In the genomic region with DNA sequence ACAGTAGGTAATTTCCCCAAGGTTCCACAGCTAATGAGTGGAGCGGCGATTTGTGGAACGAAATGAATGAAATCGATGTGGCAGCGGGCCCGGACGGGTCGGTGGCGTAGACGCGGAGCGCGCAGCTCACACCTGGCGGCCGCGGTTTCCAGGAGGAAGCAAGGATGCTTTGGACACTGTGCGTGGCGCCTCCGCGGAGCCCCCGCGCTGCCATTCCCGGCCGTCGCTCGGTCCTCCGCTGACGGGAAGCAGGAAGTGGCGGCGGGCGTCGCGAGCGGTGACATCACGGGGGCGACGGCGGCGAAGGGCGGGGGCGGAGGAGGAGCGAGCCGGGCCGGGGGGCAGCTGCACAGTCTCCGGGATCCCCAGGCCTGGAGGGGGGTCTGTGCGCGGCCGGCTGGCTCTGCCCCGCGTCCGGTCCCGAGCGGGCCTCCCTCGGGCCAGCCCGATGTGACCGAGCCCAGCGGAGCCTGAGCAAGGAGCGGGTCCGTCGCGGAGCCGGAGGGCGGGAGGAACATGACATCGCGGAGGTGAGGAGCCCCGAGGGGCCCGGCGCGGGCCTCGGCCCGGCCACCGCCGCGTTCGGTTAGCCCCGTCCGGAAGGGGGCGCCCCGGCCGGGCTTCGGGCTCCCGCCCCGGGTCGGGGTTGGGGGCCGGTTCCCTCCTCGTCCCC, we compare ENCODE assay signal across 8 cellular contexts. TPM values are rescaled to one million over a fixed set of nuclear protein-coding genes. Genes with fewer than 3 reads are reported as not detected.
DNase-seq lines count a peak whose midpoint lies in the region; ATAC-seq and TF ChIP-seq lines count a peak whose summit lies in the region.

A gene (plus strand): TSS at position 352 of the 673 bp plus-strand sequence. CDS start 165 bp downstream, at position 517.

- WGBS in heart left ventricle, 4 donors: 0 to 1% (median 0%) methylated on average over 19 to 86 of the region's 86 CpGs
- 0 to 2% methylated on average over 11 to 59 of the region's 86 CpGs for WGBS in upper lobe of left lung, 2 donors

- CTCF ChIA-PET in T-cell (lab: Charles Lee): interaction anchor here (0.6 kb wide), 3 partner anchors 32 to 1546 kb away, joined by 3 to 4 read pairs (median 3); no protein-coding TSS in a partner anchor

- no peaks in the 10 kb centered on the region for H3K9me3 Mint-ChIP-seq in T-cell

- no peaks in the 10 kb centered on the region for H3K36me3 Mint-ChIP-seq in T-cell

- H3K27me3 ChIP-seq in adipocyte (replicated peaks; ENCODE audit: control insufficient read depth, insufficient read depth, low read length) (no peaks in the 10 kb centered on the region), heart left ventricle (no peaks in the 10 kb centered on the region), upper lobe of left lung (no peaks in the 10 kb centered on the region)

- H3K9ac ChIP-seq in adipocyte (ENCODE audit: low read length): peak within 1 kb of the TSS; percentile 94

- peak within 1 kb of the TSS; percentile 88 to 100 (median 98) for H3K27ac ChIP-seq in heart left ventricle
- H3K27ac ChIP-seq in upper lobe of left lung: peak within 1 kb of the TSS; percentile 97 to 100 (median 99)

- TF ChIP-seq EP300 in upper lobe of left lung (IDR thresholded peaks at IDR 0.05): peak in 2 of 4 donors; percentile 55 to 68

- ATAC-seq in T-cell (replicated peaks in 1 of 4): peak; percentile 87 to 93 (median 89)
- ATAC-seq in heart left ventricle: peak; percentile 66 to 94 (median 88)
- peak; percentile 92 to 98 for ATAC-seq in upper lobe of left lung (ENCODE audit: low FRiP score in 2 of 2)

- H3K4me3 ChIP-seq in GM12865 (ENCODE audit: low read depth, low read length) (peak within 1 kb of the TSS; percentile 99), HFF-Myc (replicated peaks; ENCODE audit: low read depth, low read length) (peak within 1 kb of the TSS; percentile 78), adipocyte (ENCODE audit: low read length) (peak within 1 kb of the TSS; percentile 87), heart left ventricle (peak within 1 kb of the TSS; percentile 77 to 100 (median 93)), upper lobe of left lung (peak within 1 kb of the TSS; percentile 85 to 99 (median 88))

- no peaks in the 10 kb centered on the region for H3K27me3 Mint-ChIP-seq in T-cell

- H3K4me1 Mint-ChIP-seq in T-cell: peaks cover 43 to 52% (median 43%) of the 10 kb centered on the region in 3 donors

- peak within 1 kb of the TSS; percentile 92 to 100 (median 95) for H3K4me3 Mint-ChIP-seq in T-cell

- no peaks in the 10 kb centered on the region for H3K36me3 ChIP-seq in adipocyte (ENCODE audit: control insufficient read depth, insufficient read depth, low read length, severe bottlenecking)
- H3K36me3 ChIP-seq in heart left ventricle: peaks cover 0 to 3% (median 0%) of the 10 kb centered on the region in 9 donors
- H3K36me3 ChIP-seq in upper lobe of left lung: no peaks in the 10 kb centered on the region

- peak; percentile 89 for DNase-seq in GM12865 (ENCODE audit: low read depth)
- no peak for DNase-seq in HFF-Myc (ENCODE audit: extremely low read depth, low read depth)
- peak; percentile 68 for DNase-seq in MV-4-11 (lab: John Stamatoyannopoulos, UW)
- DNase-seq in T-cell: peak; percentile 69 to 93 (median 86)
- peak; percentile 93 for DNase-seq in adipocyte (ENCODE audit: low read depth)
- DNase-seq in heart left ventricle: peak; percentile 87 to 94 (median 90)
- peak; percentile 97 for DNase-seq in posterior vena cava (ENCODE audit: low spot score)
- peak; percentile 88 to 99 for DNase-seq in upper lobe of left lung

- H3K9me3 ChIP-seq in adipocyte (ENCODE audit: control insufficient read depth, low read length): no peaks in the 10 kb centered on the region
- no peaks in the 10 kb centered on the region for H3K9me3 ChIP-seq in heart left ventricle
- no peaks in the 10 kb centered on the region for H3K9me3 ChIP-seq in upper lobe of left lung

- intact Hi-C loops in heart left ventricle (cut with DNase I): no loop called here
- intact Hi-C loops in posterior vena cava (cut with DNase I): no loop called here

- TF ChIP-seq POLR2A in heart left ventricle (IDR thresholded peaks at IDR 0.05) (peak; percentile 15 to 88), upper lobe of left lung (IDR thresholded peaks at IDR 0.05) (peak; percentile 72 to 96 (median 87))

- POLR2A ChIA-PET in T-cell (lab: Charles Lee): no interaction called here

- peak within 1 kb of the TSS; percentile 91 to 94 for H3K27ac Mint-ChIP-seq in T-cell

- H3K4me1 ChIP-seq in adipocyte (ENCODE audit: control insufficient read depth, insufficient read depth, low read length): peaks cover 35% of the 10 kb centered on the region
- H3K4me1 ChIP-seq in heart left ventricle: peaks cover 3 to 52% (median 41%) of the 10 kb centered on the region in 12 donors
- peaks cover 30 to 47% (median 32%) of the 10 kb centered on the region in 4 donors for H3K4me1 ChIP-seq in upper lobe of left lung

- peak; percentile 45 for TF ChIP-seq CTCF in GM12865 (IDR thresholded peaks at IDR 0.05; ENCODE audit: insufficient read depth, low read depth, low read length, missing control alignments)
- peak; percentile 27 for TF ChIP-seq CTCF in HFF-Myc (IDR thresholded peaks at IDR 0.05; ENCODE audit: low read depth, low read length, missing control alignments)
- TF ChIP-seq CTCF in heart left ventricle (IDR thresholded peaks at IDR 0.05): peak in 11 of 12 donors; percentile 15 to 57 (median 42)
- peak in 5 of 6 experiments; percentile 22 to 64 (median 44) for TF ChIP-seq CTCF in upper lobe of left lung (IDR thresholded peaks at IDR 0.05)

RNA-seq across cellular contexts. Expression of the gene that starts here (rescaled TPM):
- total RNA-seq in T-cell: 10 to 100 TPM; 48.7 to 55.5 (median 53.2) TPM
- 100 to 1,000 TPM; 102 to 197 (median 136) TPM for total RNA-seq in heart left ventricle
- 10 to 100 TPM; 35.9 to 60.3 TPM for polyA plus RNA-seq in heart left ventricle
- 100 to 1,000 TPM; 139 to 204 TPM for total RNA-seq in posterior vena cava
- 10 to 100 TPM; 52.0 to 99.1 (median 84.5) TPM for total RNA-seq in upper lobe of left lung
